Comparison of ENCODE assay signal across 20 cellular contexts in the genomic region with DNA sequence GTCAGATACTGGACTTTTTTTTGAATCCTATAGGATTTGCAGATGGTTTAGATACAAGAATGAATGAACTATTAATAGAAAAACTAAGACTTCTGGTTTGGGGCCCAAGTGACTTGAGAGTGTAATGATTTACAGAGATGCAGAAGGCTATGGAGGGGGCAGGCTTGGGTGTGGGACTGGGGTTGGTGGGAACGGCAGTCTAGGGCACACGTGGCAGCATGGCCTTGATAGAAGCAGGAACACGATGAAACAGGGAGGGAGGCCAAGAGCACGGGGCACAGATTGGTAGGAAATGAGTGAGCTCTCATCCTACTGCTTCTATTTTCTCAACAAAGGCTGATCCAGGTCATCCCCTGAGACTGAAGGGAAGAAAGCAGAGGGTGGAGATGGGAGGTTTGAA. TPM values are rescaled to one million over a fixed set of nuclear protein-coding genes. Genes with fewer than 3 reads are reported as not detected.
A peak's percentile ranks its signal among the peaks of the same experiment; 100 is the strongest.
DNase-seq lines count a peak whose midpoint lies in the region; ATAC-seq and TF ChIP-seq lines count a peak whose summit lies in the region.
"Had no signal": no experiment of that assay in that cellular context is flagged by ENCODE, and none has a peak within 500 bp of the region (broad histone marks: within the 10 kb centered on the region; RNA-seq: fewer than 3 reads in every experiment).

No MANE protein-coding gene starts in this region.

- DNase-seq in T-helper 17 cell = no peak
- DNase-seq in endothelial cell (ENCODE audit: low spot score) = no peak
- no peak for DNase-seq in nephron progenitor cell
- peak; percentile 66 for DNase-seq in testis
- no peak for DNase-seq in CD4-positive, alpha-beta memory T cell
- no peak for DNase-seq in activated T-helper 1 cell treated with anti-CD3 and anti-CD28 coated beads, Interleukin-12 subunit alpha, Interleukin-12 subunit beta, Interleukin-2, Interleukin-4 antibody, amounts not matched to agents 30 ng/mL and 10 ng/mL and 1 ng/mL, durations not matched to agents 14 hours and 24 hours and 36 hours (ENCODE audit: low spot score)
- no peak for DNase-seq in GM20000 (ENCODE audit: low spot score)
- DNase-seq: CD4-positive, CD25-positive, alpha-beta regulatory T cell; COR-L47; DMS79 treated with DMSO at 0.1 percent for 48 hours; H9; HFFc6; Kasumi-1; NCI-H1417; NCI-H187; NCI-H446; NCI-H526 treated with DMSO at 0.1 percent for 48 hours; OCI-M1 had no signal

- intact Hi-C loops in testis (cut with DNase I; ENCODE audit: low total_unique reads) = loop anchor here (10.0 kb wide), 1 partner anchor 201 kb away; no protein-coding TSS in a partner anchor
- intact Hi-C loops in CD4-positive, alpha-beta memory T cell (cut with micrococcal nuclease) = no loop called here
- intact Hi-C loops in activated T-helper 1 cell treated with anti-CD3 and anti-CD28 coated beads, Interleukin-12 subunit alpha, Interleukin-12 subunit beta, Interleukin-2, Interleukin-4 antibody, amounts not matched to agents 30 ng/mL and 10 ng/mL and 1 ng/mL, durations not matched to agents 14 hours and 24 hours and 36 hours (cut with micrococcal nuclease) = no loop called here

- ATAC-seq in T-helper 17 cell = no peak
- ATAC-seq: A549 had no signal

- CTCF ChIA-PET in CD4-positive, alpha-beta memory T cell (lab: Charles Lee; ENCODE audit: partially characterized antibody) = interaction anchor here (1.9 kb wide), 1 partner anchor 202 kb away, joined by 6 read pairs; no protein-coding TSS in a partner anchor

- H3K27me3 ChIP-seq in testis = no peaks in the 10 kb centered on the region
- H3K27me3 ChIP-seq in CD4-positive, alpha-beta memory T cell (ENCODE audit: insufficient read depth, low read length) = no peaks in the 10 kb centered on the region

- peaks cover 17% of the 10 kb centered on the region for H3K4me1 ChIP-seq in testis
- H3K4me1 ChIP-seq in CD4-positive, alpha-beta memory T cell (ENCODE audit: insufficient read depth, low read length) = peaks cover 15% of the 10 kb centered on the region

- no peak overlapping the region for H3K4me3 ChIP-seq in testis
- no peak overlapping the region for H3K4me3 ChIP-seq in CD4-positive, alpha-beta memory T cell (ENCODE audit: low read length in 2 of 2)
- H3K4me3 ChIP-seq: A549, SJSA1 had no signal

- H3K9me3 ChIP-seq in T-helper 17 cell (ENCODE audit: control insufficient read depth, low read length, poor library complexity, severe bottlenecking) = no peaks in the 10 kb centered on the region
- H3K9me3 ChIP-seq in testis = no peaks in the 10 kb centered on the region
- H3K9me3 ChIP-seq in CD4-positive, alpha-beta memory T cell (ENCODE audit: control insufficient read depth in 1 of 2, low read length in 2 of 2) = no peaks in the 10 kb centered on the region
- H3K9me3 ChIP-seq: A549 had no signal

- H3K4me1 Mint-ChIP-seq in T-helper 17 cell (peaks cover 33% of the 10 kb centered on the region), endothelial cell (ENCODE audit: unreplicated experiment) (peaks cover 42% of the 10 kb centered on the region), nephron progenitor cell (peaks cover 41% of the 10 kb centered on the region)
- H3K4me1 Mint-ChIP-seq in CD4-positive, alpha-beta memory T cell = peaks cover 9 to 26% (median 16%) of the 10 kb centered on the region in 4 donors
- H3K4me1 Mint-ChIP-seq in activated T-helper 1 cell treated with anti-CD3 and anti-CD28 coated beads, Interleukin-12 subunit alpha, Interleukin-12 subunit beta, Interleukin-2, Interleukin-4 antibody, amounts not matched to agents 30 ng/mL and 10 ng/mL and 1 ng/mL, durations not matched to agents 14 hours and 24 hours and 36 hours (ENCODE audit: low read depth) = peaks cover 16% of the 10 kb centered on the region

- no peak for TF ChIP-seq POLR2A in testis (IDR thresholded peaks at IDR 0.05)

- peak overlapping the region; percentile 72 for H3K27ac Mint-ChIP-seq in T-helper 17 cell
- H3K27ac Mint-ChIP-seq in endothelial cell (ENCODE audit: unreplicated experiment) = peak overlapping the region; percentile 26
- peak overlapping the region; percentile 7 for H3K27ac Mint-ChIP-seq in nephron progenitor cell
- H3K27ac Mint-ChIP-seq in CD4-positive, alpha-beta memory T cell = peak overlapping the region in 1 of 7 donors; percentile 13
- no peak overlapping the region for H3K27ac Mint-ChIP-seq in activated T-helper 1 cell treated with anti-CD3 and anti-CD28 coated beads, Interleukin-12 subunit alpha, Interleukin-12 subunit beta, Interleukin-2, Interleukin-4 antibody, amounts not matched to agents 30 ng/mL and 10 ng/mL and 1 ng/mL, durations not matched to agents 14 hours and 24 hours and 36 hours
- H3K27ac Mint-ChIP-seq: CD4-positive, CD25-positive, alpha-beta regulatory T cell; H9; HFFc6 had no signal

- POLR2A ChIA-PET in CD4-positive, alpha-beta memory T cell (lab: Charles Lee; ENCODE audit: partially characterized antibody) = interaction anchor here (1.0 kb wide), 1 partner anchor 17 kb away, joined by 3 read pairs; no protein-coding TSS in a partner anchor

- no peak for TF ChIP-seq CTCF in endothelial cell (IDR thresholded peaks at IDR 0.05; ENCODE audit: unreplicated experiment)
- TF ChIP-seq CTCF in nephron progenitor cell (IDR thresholded peaks at IDR 0.05) = no peak
- TF ChIP-seq CTCF in testis (IDR thresholded peaks at IDR 0.05) = no peak
- no peak for TF ChIP-seq CTCF in GM20000 (IDR thresholded peaks at IDR 0.05; ENCODE audit: extremely low read depth, missing control alignments)

- 19 to 48% methylated on average over 4 of the region's 4 CpGs for WGBS in testis, 2 donors

- H3K36me3 ChIP-seq in testis (ENCODE audit: low read depth, missing control alignments) = no peaks in the 10 kb centered on the region
- H3K36me3 ChIP-seq in CD4-positive, alpha-beta memory T cell (ENCODE audit: insufficient read depth, low read length) = no peaks in the 10 kb centered on the region
- H3K36me3 ChIP-seq: SJSA1 had no signal

- H3K27ac ChIP-seq in testis = peak overlapping the region in 1 of 2 donors; percentile 9
- H3K27ac ChIP-seq in CD4-positive, alpha-beta memory T cell (ENCODE audit: low read depth, low read length) = no peak overlapping the region
- H3K27ac ChIP-seq: A549, SJSA1 had no signal

- peaks cover 5% of the 10 kb centered on the region for H3K27me3 Mint-ChIP-seq in T-helper 17 cell
- H3K27me3 Mint-ChIP-seq in endothelial cell (ENCODE audit: unreplicated experiment) = peaks cover 3% of the 10 kb centered on the region
- no peaks in the 10 kb centered on the region for H3K27me3 Mint-ChIP-seq in nephron progenitor cell (ENCODE audit: low read depth, poor library complexity)
- H3K27me3 Mint-ChIP-seq in CD4-positive, alpha-beta memory T cell = no peaks in the 10 kb centered on the region
- peaks cover 50% of the 10 kb centered on the region for H3K27me3 Mint-ChIP-seq in activated T-helper 1 cell treated with anti-CD3 and anti-CD28 coated beads, Interleukin-12 subunit alpha, Interleukin-12 subunit beta, Interleukin-2, Interleukin-4 antibody, amounts not matched to agents 30 ng/mL and 10 ng/mL and 1 ng/mL, durations not matched to agents 14 hours and 24 hours and 36 hours (ENCODE audit: insufficient read depth)

- H3K9me3 Mint-ChIP-seq in endothelial cell (ENCODE audit: unreplicated experiment) (no peaks in the 10 kb centered on the region), nephron progenitor cell (no peaks in the 10 kb centered on the region)
- H3K9me3 Mint-ChIP-seq in CD4-positive, alpha-beta memory T cell = peaks cover 0 to 1% (median 0%) of the 10 kb centered on the region in 8 donors
- H3K9me3 Mint-ChIP-seq in activated T-helper 1 cell treated with anti-CD3 and anti-CD28 coated beads, Interleukin-12 subunit alpha, Interleukin-12 subunit beta, Interleukin-2, Interleukin-4 antibody, amounts not matched to agents 30 ng/mL and 10 ng/mL and 1 ng/mL, durations not matched to agents 14 hours and 24 hours and 36 hours = no peaks in the 10 kb centered on the region
- H3K9me3 Mint-ChIP-seq: CD4-positive, CD25-positive, alpha-beta regulatory T cell; H9; HFFc6 had no signal

- H3K4me3 Mint-ChIP-seq in T-helper 17 cell = no peak overlapping the region
- no peak overlapping the region for H3K4me3 Mint-ChIP-seq in endothelial cell (ENCODE audit: unreplicated experiment)
- H3K4me3 Mint-ChIP-seq in nephron progenitor cell = peak overlapping the region; percentile 8
- no peak overlapping the region for H3K4me3 Mint-ChIP-seq in CD4-positive, alpha-beta memory T cell
- no peak overlapping the region for H3K4me3 Mint-ChIP-seq in activated T-helper 1 cell treated with anti-CD3 and anti-CD28 coated beads, Interleukin-12 subunit alpha, Interleukin-12 subunit beta, Interleukin-2, Interleukin-4 antibody, amounts not matched to agents 30 ng/mL and 10 ng/mL and 1 ng/mL, durations not matched to agents 14 hours and 24 hours and 36 hours
- H3K4me3 Mint-ChIP-seq: H9, HFFc6 had no signal

- H3K36me3 Mint-ChIP-seq in T-helper 17 cell (ENCODE audit: low read depth) (peaks cover 3% of the 10 kb centered on the region), endothelial cell (ENCODE audit: low read depth, unreplicated experiment) (peaks cover 7% of the 10 kb centered on the region), nephron progenitor cell (ENCODE audit: low read depth) (no peaks in the 10 kb centered on the region)
- H3K36me3 Mint-ChIP-seq in CD4-positive, alpha-beta memory T cell = peaks cover 0 to 6% of the 10 kb centered on the region in 2 donors
- no peaks in the 10 kb centered on the region for H3K36me3 Mint-ChIP-seq in activated T-helper 1 cell treated with anti-CD3 and anti-CD28 coated beads, Interleukin-12 subunit alpha, Interleukin-12 subunit beta, Interleukin-2, Interleukin-4 antibody, amounts not matched to agents 30 ng/mL and 10 ng/mL and 1 ng/mL, durations not matched to agents 14 hours and 24 hours and 36 hours (ENCODE audit: low read depth)
- H3K36me3 Mint-ChIP-seq: CD4-positive, CD25-positive, alpha-beta regulatory T cell had no signal

RNA-seq across cellular contexts. Expression of gene UST, which starts 3.4 kb away (rescaled TPM):
- 1 to 10 TPM; 3.8 to 7.3 TPM for total RNA-seq in T-helper 17 cell
- 23.2 TPM for total RNA-seq in endothelial cell (ENCODE audit: unreplicated experiment)
- total RNA-seq in testis = 10 to 100 TPM; 14.9 to 16.0 TPM
- polyA plus RNA-seq in testis (ENCODE audit: insufficient read depth, low read depth, low replicate concordance) = 14.9 TPM
- 1 to 10 TPM; 7.0 to 7.6 TPM for total RNA-seq in CD4-positive, alpha-beta memory T cell
- polyA plus RNA-seq in CD4-positive, alpha-beta memory T cell = 1 to 10 TPM; 2.2 to 3.2 TPM
- total RNA-seq in activated T-helper 1 cell treated with anti-CD3 and anti-CD28 coated beads, Interleukin-12 subunit alpha, Interleukin-12 subunit beta, Interleukin-2, Interleukin-4 antibody, amounts not matched to agents 30 ng/mL and 10 ng/mL and 1 ng/mL, durations not matched to agents 14 hours and 24 hours and 36 hours = 0.29 and 0.49 TPM in 2 replicates
